ENCODE assay signal across 8 cellular contexts in the genomic region with DNA sequence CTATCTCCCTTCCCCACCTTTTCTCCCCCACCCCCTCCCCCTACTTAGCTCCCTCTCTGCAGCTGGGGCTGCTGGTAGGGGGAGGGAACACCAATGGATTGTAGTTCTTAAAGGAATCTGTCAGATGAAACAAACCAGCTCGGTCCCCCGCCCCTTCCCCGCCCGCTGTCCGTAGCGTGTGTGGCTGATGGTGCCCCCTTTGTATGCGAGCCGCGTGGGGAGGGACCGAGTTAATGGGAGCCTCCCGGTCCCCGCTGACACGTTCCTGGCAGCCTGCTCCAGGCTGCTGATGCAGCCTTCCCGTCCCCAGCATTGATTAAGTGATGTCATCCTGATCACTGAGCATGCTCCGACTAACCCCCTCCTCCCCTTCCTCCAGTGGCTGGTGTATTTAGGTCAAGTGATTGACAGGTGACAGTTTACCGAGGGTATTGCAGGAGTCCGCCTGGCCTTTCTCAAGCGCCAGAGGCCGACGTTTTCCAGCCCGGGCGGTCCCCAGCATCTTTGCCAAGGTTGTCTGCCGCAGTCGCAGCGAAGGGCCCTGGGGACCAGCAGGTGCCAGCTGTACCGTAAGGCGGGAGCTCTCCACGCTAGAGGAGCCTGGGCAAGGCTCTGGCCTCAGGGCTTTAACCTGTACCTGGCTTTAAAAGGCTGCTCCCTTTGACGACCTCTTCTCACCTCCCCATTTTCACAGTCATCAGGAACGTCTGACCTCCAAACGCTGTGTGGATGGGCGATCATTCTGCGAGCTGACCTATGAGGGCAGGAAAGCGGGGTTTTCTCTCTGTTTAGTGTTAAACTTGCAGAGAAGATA. TPM values are rescaled to one million over a fixed set of nuclear protein-coding genes. Genes with fewer than 3 reads are reported as not detected.
A peak's percentile ranks its signal among the peaks of the same experiment; 100 is the strongest.
DNase-seq lines count a peak whose midpoint lies in the region; ATAC-seq and TF ChIP-seq lines count a peak whose summit lies in the region.

No MANE protein-coding gene starts in this region.

- H3K36me3 ChIP-seq in HUES64 (ENCODE audit: insufficient read depth, low read length) = peaks cover 13% of the 10 kb centered on the region; the same call in 1 of the 2 replicates

- DNase-seq in Calu3 = peak; percentile 47
- DNase-seq in T-helper 17 cell = peak; percentile 35 to 63 (median 50)
- DNase-seq in central memory CD4-positive, alpha-beta T cell = peak; percentile 71
- peak; percentile 22 for DNase-seq in middle frontal gyrus (ENCODE audit: extremely low spot score, low spot score)
- peak; percentile 39 for DNase-seq in stimulated activated naive CD4-positive, alpha-beta T cell treated with Interleukin-2 at 50 U/mL for 16 hours (lab: John Stamatoyannopoulos, UW)
- no peak for DNase-seq in GDM1 (lab: John Stamatoyannopoulos, UW)

- H3K9me3 ChIP-seq in HUES64 (ENCODE audit: insufficient read depth, low read depth, low read length) = 0 out of 2 replicates have a peak, but pooled peaks cover 10% of the 10 kb centered on the region
- no peaks in the 10 kb centered on the region for H3K9me3 ChIP-seq in T-helper 17 cell (ENCODE audit: control insufficient read depth, low read length, poor library complexity, severe bottlenecking)

- H3K4me3 Mint-ChIP-seq in Calu3 (ENCODE audit: low read depth, unreplicated experiment) = peak overlapping the region; percentile 54
- H3K4me3 Mint-ChIP-seq in T-helper 17 cell = peak overlapping the region; percentile 94

- intact Hi-C loops in Calu3 (cut with micrococcal nuclease; ENCODE audit: unreplicated experiment) = no loop called here

- peaks cover 5% of the 10 kb centered on the region; the same call in 1 of the 2 replicates for H3K4me1 ChIP-seq in HUES64 (ENCODE audit: insufficient read depth, low read length)

- H3K36me3 Mint-ChIP-seq in Calu3 (ENCODE audit: insufficient read depth, unreplicated experiment) (peaks cover 6% of the 10 kb centered on the region), T-helper 17 cell (ENCODE audit: low read depth) (peaks cover 3% of the 10 kb centered on the region)

- H3K27ac Mint-ChIP-seq in Calu3 (ENCODE audit: unreplicated experiment) (no peak overlapping the region), T-helper 17 cell (peak overlapping the region; percentile 84)

- H3K27ac ChIP-seq in HUES64 (ENCODE audit: low read depth, low read length) = peak overlapping the region; percentile 66; the same call in 1 of the 2 replicates

- H3K27me3 Mint-ChIP-seq in Calu3 (ENCODE audit: unreplicated experiment) (peaks cover 36% of the 10 kb centered on the region), T-helper 17 cell (peaks cover 9% of the 10 kb centered on the region)

- CTCF ChIA-PET in Calu3 (lab: Charles Lee) = no interaction called here

- ATAC-seq in T-helper 17 cell = peak; percentile 71
- ATAC-seq in GM21825 (IDR thresholded peaks at IDR 0.05; ENCODE audit: unreplicated experiment) = no peak

- no peaks in the 10 kb centered on the region for H3K9me3 Mint-ChIP-seq in Calu3 (ENCODE audit: low read depth, unreplicated experiment)

- H3K4me3 ChIP-seq in HUES64 (ENCODE audit: low read length) = peak overlapping the region; percentile 76

- H3K4me1 Mint-ChIP-seq in Calu3 (ENCODE audit: low read depth, unreplicated experiment) (no peaks in the 10 kb centered on the region), T-helper 17 cell (peaks cover 14% of the 10 kb centered on the region)

- no TSS peak for BruUV-seq in Calu3 (replicated peaks; lab: Mats Ljungman, UMichigan)

- H3K27me3 ChIP-seq in HUES64 (ENCODE audit: insufficient read depth, low read length) = peaks cover 20% of the 10 kb centered on the region; the same call in 1 of the 2 replicates

- WGBS in HUES64 = 8% methylated on average over 34 of the region's 34 CpGs

- TF ChIP-seq CTCF in Calu3 (IDR thresholded peaks at IDR 0.05; ENCODE audit: unreplicated experiment) = no peak

- H3K9ac ChIP-seq in HUES64 (ENCODE audit: low read depth, low read length) = no peak overlapping the region

RNA-seq across cellular contexts. Expression of a gene that starts 1.8 kb away (rescaled TPM):
- total RNA-seq in Calu3 (2022) (0.87 and 2.9 TPM in 2 replicates), T-helper 17 cell (10 to 100 TPM; 32.0 to 41.6 TPM)
- polyA plus RNA-seq in HUES64 (2013, experiment 1 of 2) = 27.6 TPM
- polyA plus RNA-seq in HUES64 (2013, experiment 2 of 2) = 27.9 TPM
